In the genomic region with DNA sequence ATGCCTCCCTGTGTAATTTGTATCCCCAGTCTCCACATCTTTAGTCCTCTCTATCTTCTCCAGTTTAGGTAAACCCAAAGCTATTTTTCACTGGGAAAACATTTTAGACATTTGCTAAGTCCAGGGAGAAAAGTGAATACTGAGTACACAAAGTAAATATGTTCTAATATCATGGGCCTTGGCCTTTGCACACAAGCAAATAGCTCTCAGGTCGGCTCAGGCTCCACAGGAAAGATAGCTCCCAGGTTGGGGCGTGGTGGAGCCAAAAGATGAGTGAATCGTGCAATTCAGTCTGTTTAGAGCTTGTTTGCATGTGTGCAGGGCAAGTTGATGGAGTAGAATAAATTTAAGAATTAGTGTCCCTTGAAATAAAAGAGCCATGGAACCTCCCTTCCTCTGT, we compare ENCODE assay signal across 1 cellular context.
A peak's percentile ranks its signal among the peaks of the same experiment; 100 is the strongest.
TF ChIP-seq lines count a peak whose summit lies in the region.

No MANE protein-coding gene starts in this region.

TF ChIP-seq in HepG2, 621 proteins besides CTCF, POLR2A, EP300 and RAD21 (continued from another document):
- TF ChIP-seq, protein P1, sequence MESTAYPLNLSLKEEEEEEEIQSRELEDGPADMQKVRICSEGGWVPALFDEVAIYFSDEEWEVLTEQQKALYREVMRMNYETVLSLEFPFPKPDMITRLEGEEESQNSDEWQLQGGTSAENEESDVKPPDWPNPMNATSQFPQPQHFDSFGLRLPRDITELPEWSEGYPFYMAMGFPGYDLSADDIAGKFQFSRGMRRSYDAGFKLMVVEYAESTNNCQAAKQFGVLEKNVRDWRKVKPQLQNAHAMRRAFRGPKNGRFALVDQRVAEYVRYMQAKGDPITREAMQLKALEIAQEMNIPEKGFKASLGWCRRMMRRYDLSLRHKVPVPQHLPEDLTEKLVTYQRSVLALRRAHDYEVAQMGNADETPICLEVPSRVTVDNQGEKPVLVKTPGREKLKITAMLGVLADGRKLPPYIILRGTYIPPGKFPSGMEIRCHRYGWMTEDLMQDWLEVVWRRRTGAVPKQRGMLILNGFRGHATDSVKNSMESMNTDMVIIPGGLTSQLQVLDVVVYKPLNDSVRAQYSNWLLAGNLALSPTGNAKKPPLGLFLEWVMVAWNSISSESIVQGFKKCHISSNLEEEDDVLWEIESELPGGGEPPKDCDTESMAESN (CRISPR knock-in tag; conservative IDR thresholded peaks at IDR 0.05), result 0 out of 2 replicates have a peak, but pooled peaks have one; percentile 27
- TF ChIP-seq PITX1 (CRISPR knock-in tag; IDR thresholded peaks at IDR 0.05) (peak; percentile 45; the same call in 1 of the 2 replicates), CEBPG (CRISPR knock-in tag; IDR thresholded peaks at IDR 0.05) (0 out of 2 replicates have a peak, but pooled peaks have one; percentile 21), THYN1 (CRISPR knock-in tag; IDR thresholded peaks at IDR 0.05; ENCODE audit: borderline replicate concordance, low read depth) (no peak), FOXA3 (CRISPR knock-in tag; IDR thresholded peaks at IDR 0.05) (peak; percentile 88), FOXJ3 (CRISPR knock-in tag; IDR thresholded peaks at IDR 0.05; ENCODE audit: borderline replicate concordance) (peak; percentile 71; the same call in 1 of the 2 replicates), BCL6 (CRISPR knock-in tag; IDR thresholded peaks at IDR 0.05) (peak; percentile 52; the same call in 1 of the 2 replicates), ZNF510 (CRISPR knock-in tag; IDR thresholded peaks at IDR 0.05; ENCODE audit: low read depth) (no peak), SCMH1 (CRISPR knock-in tag; IDR thresholded peaks at IDR 0.05; ENCODE audit: borderline replicate concordance) (no peak)
- TF ChIP-seq, protein P2, sequence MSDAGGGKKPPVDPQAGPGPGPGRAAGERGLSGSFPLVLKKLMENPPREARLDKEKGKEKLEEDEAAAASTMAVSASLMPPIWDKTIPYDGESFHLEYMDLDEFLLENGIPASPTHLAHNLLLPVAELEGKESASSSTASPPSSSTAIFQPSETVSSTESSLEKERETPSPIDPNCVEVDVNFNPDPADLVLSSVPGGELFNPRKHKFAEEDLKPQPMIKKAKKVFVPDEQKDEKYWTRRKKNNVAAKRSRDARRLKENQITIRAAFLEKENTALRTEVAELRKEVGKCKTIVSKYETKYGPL (CRISPR knock-in tag; IDR thresholded peaks at IDR 0.05), result no peak
- TF ChIP-seq, protein P3, sequence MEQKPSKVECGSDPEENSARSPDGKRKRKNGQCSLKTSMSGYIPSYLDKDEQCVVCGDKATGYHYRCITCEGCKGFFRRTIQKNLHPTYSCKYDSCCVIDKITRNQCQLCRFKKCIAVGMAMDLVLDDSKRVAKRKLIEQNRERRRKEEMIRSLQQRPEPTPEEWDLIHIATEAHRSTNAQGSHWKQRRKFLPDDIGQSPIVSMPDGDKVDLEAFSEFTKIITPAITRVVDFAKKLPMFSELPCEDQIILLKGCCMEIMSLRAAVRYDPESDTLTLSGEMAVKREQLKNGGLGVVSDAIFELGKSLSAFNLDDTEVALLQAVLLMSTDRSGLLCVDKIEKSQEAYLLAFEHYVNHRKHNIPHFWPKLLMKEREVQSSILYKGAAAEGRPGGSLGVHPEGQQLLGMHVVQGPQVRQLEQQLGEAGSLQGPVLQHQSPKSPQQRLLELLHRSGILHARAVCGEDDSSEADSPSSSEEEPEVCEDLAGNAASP (CRISPR knock-in tag; IDR thresholded peaks at IDR 0.05; ENCODE audit: borderline replicate concordance), result peak; percentile 70; the same call in 1 of the 2 replicates
- TF ChIP-seq, protein P4, sequence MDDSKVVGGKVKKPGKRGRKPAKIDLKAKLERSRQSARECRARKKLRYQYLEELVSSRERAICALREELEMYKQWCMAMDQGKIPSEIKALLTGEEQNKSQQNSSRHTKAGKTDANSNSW (CRISPR knock-in tag; IDR thresholded peaks at IDR 0.05; ENCODE audit: borderline replicate concordance), result no peak
- TF ChIP-seq, protein P5, sequence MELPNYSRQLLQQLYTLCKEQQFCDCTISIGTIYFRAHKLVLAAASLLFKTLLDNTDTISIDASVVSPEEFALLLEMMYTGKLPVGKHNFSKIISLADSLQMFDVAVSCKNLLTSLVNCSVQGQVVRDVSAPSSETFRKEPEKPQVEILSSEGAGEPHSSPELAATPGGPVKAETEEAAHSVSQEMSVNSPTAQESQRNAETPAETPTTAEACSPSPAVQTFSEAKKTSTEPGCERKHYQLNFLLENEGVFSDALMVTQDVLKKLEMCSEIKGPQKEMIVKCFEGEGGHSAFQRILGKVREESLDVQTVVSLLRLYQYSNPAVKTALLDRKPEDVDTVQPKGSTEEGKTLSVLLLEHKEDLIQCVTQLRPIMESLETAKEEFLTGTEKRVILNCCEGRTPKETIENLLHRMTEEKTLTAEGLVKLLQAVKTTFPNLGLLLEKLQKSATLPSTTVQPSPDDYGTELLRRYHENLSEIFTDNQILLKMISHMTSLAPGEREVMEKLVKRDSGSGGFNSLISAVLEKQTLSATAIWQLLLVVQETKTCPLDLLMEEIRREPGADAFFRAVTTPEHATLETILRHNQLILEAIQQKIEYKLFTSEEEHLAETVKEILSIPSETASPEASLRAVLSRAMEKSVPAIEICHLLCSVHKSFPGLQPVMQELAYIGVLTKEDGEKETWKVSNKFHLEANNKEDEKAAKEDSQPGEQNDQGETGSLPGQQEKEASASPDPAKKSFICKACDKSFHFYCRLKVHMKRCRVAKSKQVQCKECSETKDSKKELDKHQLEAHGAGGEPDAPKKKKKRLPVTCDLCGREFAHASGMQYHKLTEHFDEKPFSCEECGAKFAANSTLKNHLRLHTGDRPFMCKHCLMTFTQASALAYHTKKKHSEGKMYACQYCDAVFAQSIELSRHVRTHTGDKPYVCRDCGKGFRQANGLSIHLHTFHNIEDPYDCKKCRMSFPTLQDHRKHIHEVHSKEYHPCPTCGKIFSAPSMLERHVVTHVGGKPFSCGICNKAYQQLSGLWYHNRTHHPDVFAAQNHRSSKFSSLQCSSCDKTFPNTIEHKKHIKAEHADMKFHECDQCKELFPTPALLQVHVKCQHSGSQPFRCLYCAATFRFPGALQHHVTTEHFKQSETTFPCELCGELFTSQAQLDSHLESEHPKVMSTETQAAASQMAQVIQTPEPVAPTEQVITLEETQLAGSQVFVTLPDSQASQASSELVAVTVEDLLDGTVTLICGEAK (IDR thresholded peaks at IDR 0.05), result no peak
- TF ChIP-seq, protein P5 (CRISPR knock-in tag; IDR thresholded peaks at IDR 0.05), result no peak
